Comparison of ENCODE assay signal across 1 cellular context in genomic region chr17:49036270-49036626, GRCh38.
TF ChIP-seq lines count a peak whose summit lies in the region.

No MANE protein-coding gene starts in this region.

TF ChIP-seq in GM23338, 12 proteins besides CTCF, POLR2A, EP300 and RAD21 (continued from another document):
- TF ChIP-seq STAT1 (IDR thresholded peaks at IDR 0.05; ENCODE audit: unreplicated experiment) = no peak
TF ChIP-seq in GM23338: peak in this region for 0.
